ENCODE assay signal across 9 cellular contexts in genomic region chr1:232600430-232601258, GRCh38. TPM values are rescaled to one million over a fixed set of nuclear protein-coding genes. Genes with fewer than 3 reads are reported as not detected.
DNase-seq lines count a peak whose midpoint lies in the region; ATAC-seq and TF ChIP-seq lines count a peak whose summit lies in the region.
"Had no signal": no experiment of that assay in that cellular context is flagged by ENCODE, and none has a peak within 500 bp of the region (broad histone marks: within the 10 kb centered on the region; RNA-seq: fewer than 3 reads in every experiment).

No MANE protein-coding gene starts in this region.

- peaks cover 17% of the 10 kb centered on the region for H4K20me1 ChIP-seq in hepatocyte (ENCODE audit: insufficient read depth, poor library complexity, severe bottlenecking)

- no peaks in the 10 kb centered on the region for H3K9me2 ChIP-seq in hepatocyte (replicated peaks; ENCODE audit: insufficient read depth)

- H3K4me2 ChIP-seq in hepatocyte: peak overlapping the region; percentile 12

- H2AFZ ChIP-seq in hepatocyte: no peak overlapping the region

- H3K79me2 ChIP-seq in hepatocyte: peaks cover 96% of the 10 kb centered on the region

- DNase-seq in COR-L47 (lab: John Stamatoyannopoulos, UW) (peak; percentile 47), NCI-H774 (lab: John Stamatoyannopoulos, UW) (peak; percentile 69), hepatocyte (ENCODE audit: low spot score) (no peak), SW 1271 (lab: John Stamatoyannopoulos, UW) (no peak), NCI-H2171 (lab: John Stamatoyannopoulos, UW) (no peak)
- DNase-seq: activated T-cell treated with anti-CD3 and anti-CD28 coated beads, Interleukin-2, amount 50 U/mL, for 48 hours had no signal

- no peaks in the 10 kb centered on the region for H3K36me3 ChIP-seq in hepatocyte (replicated peaks; ENCODE audit: insufficient read depth, low read depth)

- no peak for TF ChIP-seq CTCF in hepatocyte (IDR thresholded peaks at IDR 0.05; ENCODE audit: poor library complexity)

- WGBS in hepatocyte (ENCODE audit: low lambda C conversion rate, missing lambda C conversion rate): 60% methylated on average over 6 of the region's 6 CpGs

- H3K4me3 ChIP-seq in hepatocyte: no peak overlapping the region

- no peaks in the 10 kb centered on the region for H3K9me3 ChIP-seq in hepatocyte (ENCODE audit: low read depth)

- ATAC-seq in GM21619 (IDR thresholded peaks at IDR 0.05; ENCODE audit: unreplicated experiment) (peak; percentile 38), HG03439 (IDR thresholded peaks at IDR 0.05; ENCODE audit: unreplicated experiment) (no peak), GM19023 (IDR thresholded peaks at IDR 0.05; ENCODE audit: unreplicated experiment) (no peak)

- H3K27ac ChIP-seq in hepatocyte: no peak overlapping the region

- H3K4me1 ChIP-seq in hepatocyte (ENCODE audit: insufficient read depth): peaks cover 8% of the 10 kb centered on the region

- H3K27me3 ChIP-seq in hepatocyte: no peaks in the 10 kb centered on the region

RNA-seq across cellular contexts. Expression of gene SIPA1L2, which starts 29.3 kb away (rescaled TPM):
- total RNA-seq in hepatocyte: 35.9 and 50.1 TPM in 2 replicates
- 21.6 and 27.6 TPM in 2 replicates for polyA plus RNA-seq in hepatocyte

Comparison
In these comparisons a context has a peak if more than half of its experiments do, and no peak if none do; other contexts are left out.
1. DNase-seq: peak in COR-L47 (single experiment) and NCI-H774 (single experiment); none in hepatocyte (single experiment), SW 1271 (0 of 2) and NCI-H2171 (single experiment).